In the genomic region with DNA sequence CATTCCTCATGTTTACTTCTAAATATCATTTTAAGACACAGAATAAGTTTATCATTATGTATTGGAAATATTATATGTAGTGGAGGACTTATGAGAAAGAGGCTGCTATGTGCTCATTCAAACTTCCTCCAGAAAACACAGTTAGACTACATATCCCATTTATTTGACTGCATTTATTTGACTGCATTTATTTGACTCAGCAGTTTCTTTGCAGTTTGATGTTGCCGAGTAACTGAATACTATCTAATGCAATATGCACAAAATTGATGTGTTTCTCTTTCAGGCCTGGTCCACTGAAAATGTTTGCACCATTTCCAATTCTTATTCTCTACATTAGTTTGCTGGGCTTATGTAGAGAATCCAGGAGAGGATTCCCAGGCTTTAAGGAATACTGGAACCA, we compare ENCODE assay signal across 8 cellular contexts.
"Had no signal": no experiment of that assay in that cellular context is flagged by ENCODE, and none has a peak within 500 bp of the region (broad histone marks: within the 10 kb centered on the region; RNA-seq: fewer than 3 reads in every experiment).

No MANE protein-coding gene starts in this region.

- DNase-seq: GM23248, GOT3, H7, HFFc6, KG1 had no signal

- H3K9ac ChIP-seq: GM23248 had no signal

- H2AFZ ChIP-seq: GM23248 had no signal

- H3K4me3 ChIP-seq: GM23248, HAP-1 had no signal

- H3K4me1 ChIP-seq: HAP-1 had no signal

- ATAC-seq: HCT116 had no signal

- H3K9me3 ChIP-seq: HAP-1 had no signal

- H3K27ac ChIP-seq: GM23248, HL-60 had no signal

- H3K36me3 ChIP-seq: HAP-1 had no signal
